ENCODE assay signal across 8 cellular contexts in genomic region chrX:110229497-110230111, GRCh38.
A peak's percentile ranks its signal among the peaks of the same experiment; 100 is the strongest.
DNase-seq lines count a peak whose midpoint lies in the region; ATAC-seq, FAIRE-seq and TF ChIP-seq lines count a peak whose summit lies in the region.
"Not testable (repeated sequence)": the region's sequence is repeated elsewhere in the genome, so short reads cannot be mapped to it uniquely, and the experiment has no call there.

No MANE protein-coding gene starts in this region.

- CTCF ChIA-PET in Calu3 (lab: Charles Lee) = interaction anchor here (1.0 to 1.1 kb wide), 2 partner anchors 51 to 69 kb away, joined by 3 read pairs; no protein-coding TSS in a partner anchor
- CTCF ChIA-PET in endothelial cell of umbilical vein (lab: Charles Lee) = interaction anchor here (1.3 kb wide), 1 partner anchor 88 kb away, joined by 3 read pairs; no protein-coding TSS in a partner anchor

- not testable (repeated sequence) for BruUV-seq in Calu3 (replicated peaks; lab: Mats Ljungman, UMichigan); endothelial cell of umbilical vein (replicated peaks; lab: Mats Ljungman, UMichigan)

- not testable (repeated sequence) for H3K27me3 ChIP-seq in OCI-LY3 (ENCODE audit: low read depth, low read length); endothelial cell of umbilical vein (ENCODE audit: control insufficient read depth in 2 of 2, insufficient read depth in 2 of 2, low read length in 2 of 2)

- FAIRE-seq in endothelial cell of umbilical vein (lab: Jason Lieb, UNC) = peak; percentile 73

- H3K79me2 ChIP-seq in OCI-LY3 (ENCODE audit: low read length); endothelial cell of umbilical vein (ENCODE audit: control insufficient read depth, insufficient read depth, low read length): not testable (repeated sequence)

- not testable (repeated sequence) for H3K36me3 Mint-ChIP-seq in Calu3 (ENCODE audit: insufficient read depth, unreplicated experiment)

- H3K4me2 ChIP-seq in OCI-LY3 (ENCODE audit: low read length) = peak overlapping the region; percentile 62
- H3K4me2 ChIP-seq in endothelial cell of umbilical vein (ENCODE audit: insufficient read depth, low read length) = not testable (repeated sequence)

- H3K36me3 ChIP-seq in OCI-LY3 (replicated peaks; ENCODE audit: low read depth, low read length); endothelial cell of umbilical vein (ENCODE audit: control insufficient read depth in 2 of 2, extremely low read depth in 1 of 2, insufficient read depth in 2 of 2, low read length in 2 of 2): not testable (repeated sequence)

- not testable (repeated sequence) for H3K9me1 ChIP-seq in endothelial cell of umbilical vein (replicated peaks; ENCODE audit: control insufficient read depth, extremely low read depth, insufficient read depth, low read length)

- H3K27ac ChIP-seq in OCI-LY3 (ENCODE audit: low read length); endothelial cell of umbilical vein (ENCODE audit: insufficient read depth, low read depth, low read length): not testable (repeated sequence)

- H3K4me1 ChIP-seq in OCI-LY3 (ENCODE audit: low read length); endothelial cell of umbilical vein (ENCODE audit: control insufficient read depth, extremely low read depth, insufficient read depth, low read length): not testable (repeated sequence)

- dilution Hi-C loops in endothelial cell of umbilical vein (cut with MboI; ENCODE audit: extremely low pct_ligation_motif_present, low sequenced_read_pairs) = not testable (repeated sequence)

- peaks cover 22% of the 10 kb centered on the region for H3K4me1 Mint-ChIP-seq in Calu3 (ENCODE audit: low read depth, unreplicated experiment)

- not testable (repeated sequence) for TF ChIP-seq CTCF in Calu3 (IDR thresholded peaks at IDR 0.05; ENCODE audit: unreplicated experiment); OCI-LY3 (IDR thresholded peaks at IDR 0.05; ENCODE audit: low read depth, low read length); endothelial cell of umbilical vein (IDR thresholded peaks at IDR 0.05; ENCODE audit: extremely low read depth in 1 of 2, insufficient read depth in 1 of 2, low read depth in 1 of 2, low read length in 2 of 2)

- peak overlapping the region; percentile 47 for H3K27ac Mint-ChIP-seq in Calu3 (ENCODE audit: unreplicated experiment)

- H3K27me3 Mint-ChIP-seq in Calu3 (ENCODE audit: unreplicated experiment) = not testable (repeated sequence)

- H4K20me1 ChIP-seq in OCI-LY3 (ENCODE audit: insufficient read depth, low read length); endothelial cell of umbilical vein (replicated peaks; ENCODE audit: control insufficient read depth, extremely low read depth, insufficient read depth, low read length): not testable (repeated sequence)

- H3K9me3 Mint-ChIP-seq in Calu3 (ENCODE audit: low read depth, unreplicated experiment) = not testable (repeated sequence)

- not testable (repeated sequence) for H3K9me3 ChIP-seq in OCI-LY3 (ENCODE audit: insufficient read depth, low read length); endothelial cell of umbilical vein (replicated peaks; ENCODE audit: control insufficient read depth, insufficient read depth, low read length)

- POLR2A ChIA-PET in endothelial cell of umbilical vein (lab: Charles Lee) = not testable (repeated sequence)

- ATAC-seq in left colon = peak; percentile 62

- peak; percentile 83 for DNase-seq in Calu3
- peak; percentile 26 to 36 for DNase-seq in activated CD4-positive, alpha-beta T cell treated with anti-CD3 and anti-CD28 coated beads, Interleukin-2, amount 50 U/mL, for 24 hours (ENCODE audit: low read depth in 1 of 2, low spot score in 1 of 2)
- peak; percentile 85 for DNase-seq in activated naive CD4-positive, alpha-beta T cell treated with Interleukin-2 at 50 U/mL for 16 hours
- DNase-seq in endothelial cell of umbilical vein (ENCODE audit: low read depth, low spot score) = not testable (repeated sequence)
- peak; percentile 68 to 77 for DNase-seq in left colon
- DNase-seq in renal cortical epithelial cell (ENCODE audit: low read depth) = peak; percentile 55
- DNase-seq in stimulated activated CD8-positive, alpha-beta memory T cell treated with anti-CD3 and anti-CD28 coated beads, Interleukin-4, amount 100 ng/mL, for 48 hours = peak; percentile 66

- TF ChIP-seq POLR2A in endothelial cell of umbilical vein (IDR thresholded peaks at IDR 0.05; ENCODE audit: low read depth, low read length) = not testable (repeated sequence)

- intact Hi-C loops in Calu3 (cut with micrococcal nuclease; ENCODE audit: unreplicated experiment); endothelial cell of umbilical vein (cut with micrococcal nuclease); left colon (cut with DNase I, micrococcal nuclease): not testable (repeated sequence)

- H3K4me3 ChIP-seq in OCI-LY3 (ENCODE audit: low read length) = peak overlapping the region; percentile 75
- H3K4me3 ChIP-seq in endothelial cell of umbilical vein (replicated peaks in 1 of 3; ENCODE audit: insufficient read depth in 1 of 3, low read depth in 1 of 3, low read length in 3 of 3) = not testable (repeated sequence)

- H3K9ac ChIP-seq in OCI-LY3 (ENCODE audit: low read length) = peak overlapping the region; percentile 34; the same call in 1 of the 2 replicates
- not testable (repeated sequence) for H3K9ac ChIP-seq in endothelial cell of umbilical vein (replicated peaks; ENCODE audit: extremely low read depth, insufficient read depth, low read length)

- 0 out of 2 replicates have a peak overlapping the region, but pooled peaks have one; percentile 39 for H2AFZ ChIP-seq in OCI-LY3 (ENCODE audit: low read depth, low read length)
- H2AFZ ChIP-seq in endothelial cell of umbilical vein (ENCODE audit: low read depth, low read length) = not testable (repeated sequence)

- peak overlapping the region; percentile 73 for H3K4me3 Mint-ChIP-seq in Calu3 (ENCODE audit: low read depth, unreplicated experiment)
